ENCODE assay signal across 1 cellular context in genomic region chr6:24520929-24521546, GRCh38.
TF ChIP-seq lines count a peak whose summit lies in the region.

No MANE protein-coding gene starts in this region.

TF ChIP-seq in GM12878, 131 proteins besides CTCF, POLR2A, EP300 and RAD21 (continued from another document):
- TF ChIP-seq ZNF592 (IDR thresholded peaks at IDR 0.05) (no peak), IRF3 (IDR thresholded peaks at IDR 0.05) (no peak), STAT3 (IDR thresholded peaks at IDR 0.05; ENCODE audit: low read depth, low read length) (no peak), IRF5 (IDR thresholded peaks at IDR 0.05; ENCODE audit: borderline replicate concordance) (no peak), STAT1 (conservative IDR thresholded peaks at IDR 0.05) (no peak), SMARCA5 (IDR thresholded peaks at IDR 0.05) (0 out of 2 replicates have a peak, but pooled peaks have one; percentile 63), SREBF2 (IDR thresholded peaks at IDR 0.05; ENCODE audit: low read length) (no peak), CBX3 (IDR thresholded peaks at IDR 0.05; ENCODE audit: borderline replicate concordance, low read depth) (no peak), PBX3 (IDR thresholded peaks at IDR 0.05; ENCODE audit: insufficient replicate concordance, low read depth, low read length) (no peak), ZNF207 (IDR thresholded peaks at IDR 0.05; ENCODE audit: borderline replicate concordance) (no peak), EED (IDR thresholded peaks at IDR 0.05; ENCODE audit: low read depth) (peak; percentile 71; the same call in 1 of the 2 replicates), TCF3 (IDR thresholded peaks at IDR 0.05; ENCODE audit: borderline replicate concordance, insufficient read depth, low read depth, low read length) (no peak), JUND (IDR thresholded peaks at IDR 0.05; ENCODE audit: low read depth, low read length) (no peak), MEF2B (IDR thresholded peaks at IDR 0.05; ENCODE audit: partially characterized antibody, poor library complexity, severe bottlenecking) (no peak), MLLT1 (IDR thresholded peaks at IDR 0.05) (no peak), KAT2A (conservative IDR thresholded peaks at IDR 0.05; ENCODE audit: control insufficient read depth, low read depth, low read length) (no peak), KDM1A (IDR thresholded peaks at IDR 0.05; ENCODE audit: borderline replicate concordance) (no peak), ZNF384 (IDR thresholded peaks at IDR 0.05; ENCODE audit: borderline replicate concordance, low read depth, low read length) (no peak), SPI1 (IDR thresholded peaks at IDR 0.05; ENCODE audit: borderline replicate concordance, insufficient read depth, low read depth, low read length) (peak; percentile 90), MXI1 (IDR thresholded peaks at IDR 0.05; ENCODE audit: low read depth, low read length) (no peak), IKZF1 (conservative IDR thresholded peaks at IDR 0.05) (peak; percentile 74), PAX5 (IDR thresholded peaks at IDR 0.05; ENCODE audit: borderline replicate concordance, low read depth, low read length) (no peak), CHD2 (IDR thresholded peaks at IDR 0.05; ENCODE audit: borderline replicate concordance, low read depth, low read length) (no peak), BCL11A (IDR thresholded peaks at IDR 0.05; ENCODE audit: low read depth, low read length) (no peak), SMC3 (IDR thresholded peaks at IDR 0.05; ENCODE audit: borderline replicate concordance, low read length) (peak; percentile 53; the same call in 1 of the 2 replicates), CEBPZ (IDR thresholded peaks at IDR 0.05; ENCODE audit: low read depth, low read length) (no peak), CHD4 (IDR thresholded peaks at IDR 0.05) (no peak), E4F1 (IDR thresholded peaks at IDR 0.05; ENCODE audit: borderline replicate concordance, partially characterized antibody) (no peak), NR2C2 (IDR thresholded peaks at IDR 0.05; ENCODE audit: borderline replicate concordance, control insufficient read depth, insufficient read length, low read depth) (no peak)
TF ChIP-seq in GM12878: peak in this region for 10.
